ENCODE assay signal across 12 cellular contexts in genomic region chr7:100627238-100627549, GRCh38. TPM values are rescaled to one million over a fixed set of nuclear protein-coding genes. Genes with fewer than 3 reads are reported as not detected.
DNase-seq lines count a peak whose midpoint lies in the region; ATAC-seq, FAIRE-seq and TF ChIP-seq lines count a peak whose summit lies in the region.
"Had no signal": no experiment of that assay in that cellular context is flagged by ENCODE, and none has a peak within 500 bp of the region (broad histone marks: within the 10 kb centered on the region; RNA-seq: fewer than 3 reads in every experiment).

No MANE protein-coding gene starts in this region.

- H3K4me3 ChIP-seq in A549 = no peak overlapping the region
- H3K4me3 ChIP-seq in GM12864 (ENCODE audit: low read depth, low read length) = peak overlapping the region; percentile 49
- H3K4me3 ChIP-seq in ascending aorta = peak overlapping the region in 1 of 2 donors; percentile 58
- peak overlapping the region in 2 of 4 donors; percentile 28 to 46 for H3K4me3 ChIP-seq in transverse colon

- H3K27me3 ChIP-seq in ascending aorta = no peaks in the 10 kb centered on the region
- H3K27me3 ChIP-seq in transverse colon = no peaks in the 10 kb centered on the region
- H3K27me3 ChIP-seq: uterus had no signal

- no peak for TF ChIP-seq RAD21 in A549 (conservative IDR thresholded peaks at IDR 0.05 in 1 of 2, IDR thresholded peaks at IDR 0.05 in 1 of 2)

- H3K4me3 Mint-ChIP-seq in WTC11 = peak overlapping the region; percentile 31; the same call in 1 of the 2 replicates

- FAIRE-seq in A549 (lab: Jason Lieb, UNC) = no peak

- H3K27ac ChIP-seq in A549 (peak overlapping the region in 1 of 2 experiments; percentile 89; a peak in 3 of 6 replicates), ascending aorta (no peak overlapping the region), transverse colon (peak overlapping the region in 2 of 4 donors; percentile 28 to 46)
- H3K27ac ChIP-seq: uterus had no signal

- 0 out of 3 replicates have a peak, but pooled peaks cover 4% of the 10 kb centered on the region for H3K4me1 ChIP-seq in A549
- H3K4me1 ChIP-seq in ascending aorta = peaks cover 3% of the 10 kb centered on the region in 2 donors
- peaks cover 3 to 12% (median 7%) of the 10 kb centered on the region in 4 donors for H3K4me1 ChIP-seq in transverse colon
- H3K4me1 ChIP-seq: uterus had no signal

- intact Hi-C loops in ascending aorta (cut with DNase I) = no loop called here
- intact Hi-C loops in transverse colon (cut with DNase I; ENCODE audit: low total_unique reads) = no loop called here
- intact Hi-C loops in posterior cingulate gyrus (cut with DNase I) = no loop called here

- CTCF ChIA-PET in A549 (lab: Yijun Ruan, JAX) = interaction anchor here (7.9 kb wide), 1 partner anchor 13 kb away, joined by 69 read pairs; the partner anchor contains the start of gene MOSPD3
- CTCF ChIA-PET in WTC11 (lab: Charles Lee) = interaction anchor here (0.5 to 2.6 kb wide), 4 partner anchors 14 to 78 kb away, joined by 3 to 37 read pairs (median 10); partner anchors contain the start of genes MOSPD3 and POP7

- H3K9me3 ChIP-seq in A549 = no peaks in the 10 kb centered on the region
- no peaks in the 10 kb centered on the region for H3K9me3 ChIP-seq in ascending aorta
- no peaks in the 10 kb centered on the region for H3K9me3 ChIP-seq in transverse colon
- H3K9me3 ChIP-seq: uterus had no signal

- no peaks in the 10 kb centered on the region for H3K36me3 Mint-ChIP-seq in WTC11

- ATAC-seq in A549 (no peak), WTC11 (no peak), left lobe of liver (peak; percentile 20)

- H3K27ac Mint-ChIP-seq in WTC11 = no peak overlapping the region

- TF ChIP-seq POLR2A in A549 (IDR thresholded peaks at IDR 0.05; ENCODE audit: low read length) (no peak), transverse colon (IDR thresholded peaks at IDR 0.05) (no peak)

- no peaks in the 10 kb centered on the region for H3K36me3 ChIP-seq in ascending aorta
- no peaks in the 10 kb centered on the region for H3K36me3 ChIP-seq in transverse colon
- H3K36me3 ChIP-seq: uterus had no signal

- no peak for DNase-seq in A549 (ENCODE audit: low read depth in 1 of 2, low spot score in 1 of 2)
- no peak for DNase-seq in GM12864 (ENCODE audit: low read depth)
- no peak for DNase-seq in WTC11 (ENCODE audit: low spot score)
- no peak for DNase-seq in left lobe of liver (ENCODE audit: low spot score)
- no peak for DNase-seq in ascending aorta (ENCODE audit: low spot score in 2 of 2)
- DNase-seq in transverse colon = no peak
- DNase-seq in posterior cingulate gyrus = no peak
- no peak for DNase-seq in retina

- peaks cover 7% of the 10 kb centered on the region for H3K4me1 Mint-ChIP-seq in WTC11

- H3K9me3 Mint-ChIP-seq in WTC11 = no peaks in the 10 kb centered on the region

- 95% methylated on average over 16 of the region's 21 CpGs for WGBS in A549 (ENCODE audit: missing lambda C conversion rate)
- WGBS in transverse colon (ENCODE audit: low coverage in 1 of 2), 2 donors = 92 to 95% methylated on average over 10 to 20 of the region's 21 CpGs

- TF ChIP-seq EP300 in A549 (IDR thresholded peaks at IDR 0.05) (no peak), transverse colon (IDR thresholded peaks at IDR 0.05; ENCODE audit: low read depth) (no peak)

- in situ Hi-C loops in transverse colon (cut with MboI; ENCODE audit: low pct_ligation_motif_present in 1 of 4, low pct_unique_long_range_greater_than_20kb in 1 of 4, low sequenced_read_pairs in 3 of 4) = no loop called here

- no peak for TF ChIP-seq CTCF in A549 (IDR thresholded peaks at IDR 0.05)
- no peak for TF ChIP-seq CTCF in GM12864 (IDR thresholded peaks at IDR 0.05; ENCODE audit: low read depth, low read length, missing control alignments)
- no peak for TF ChIP-seq CTCF in WTC11 (IDR thresholded peaks at IDR 0.05)
- no peak for TF ChIP-seq CTCF in ascending aorta (IDR thresholded peaks at IDR 0.05)
- TF ChIP-seq CTCF in transverse colon (IDR thresholded peaks at IDR 0.05) = no peak

- peak overlapping the region; percentile 90; the same call in 2 of the 3 replicates for H3K4me2 ChIP-seq in A549

- H3K27me3 Mint-ChIP-seq in WTC11 (ENCODE audit: low read depth) = peaks cover 27% of the 10 kb centered on the region

- POLR2A ChIA-PET in A549 (lab: Yijun Ruan, JAX) (interaction anchor here (0.6 to 2.2 kb wide), 4 partner anchors 10 to 198 kb away, joined by 3 to 10 read pairs (median 4); partner anchors contain the start of genes MOSPD3 and ZCWPW1), WTC11 (lab: Charles Lee) (no interaction called here)

TF ChIP-seq in A549, 52 proteins besides CTCF, POLR2A, EP300 and RAD21:
- TF ChIP-seq CHD2 (IDR thresholded peaks at IDR 0.05; ENCODE audit: low read length, partially characterized antibody) (no peak), NR3C1 (IDR thresholded peaks at IDR 0.05) (no peak), FOXS1 (CRISPR knock-in tag; IDR thresholded peaks at IDR 0.05) (no peak)

TF ChIP-seq in WTC11, 78 proteins besides CTCF, POLR2A, EP300 and RAD21 (continues in another document):
- TF ChIP-seq NR2C2 (CRISPR knock-in tag; IDR thresholded peaks at IDR 0.05) = no peak
- TF ChIP-seq FOXK1 (CRISPR knock-in tag; IDR thresholded peaks at IDR 0.05) = no peak
- no peak for TF ChIP-seq ZNF671 (CRISPR knock-in tag; IDR thresholded peaks at IDR 0.05)
- no peak for TF ChIP-seq HMGXB4 (CRISPR knock-in tag; IDR thresholded peaks at IDR 0.05)
- TF ChIP-seq MLX (CRISPR knock-in tag; IDR thresholded peaks at IDR 0.05) = no peak

RNA-seq across cellular contexts. Expression of gene TFR2, which starts 14.2 kb away (rescaled TPM):
- polyA plus RNA-seq in A549 (2011; rRNA removed) = 1.1 and 1.3 TPM in 2 replicates
- polyA plus RNA-seq in A549 (2012; cell fraction: cytosol; rRNA removed) = 2.3 and 3.0 TPM in 2 replicates
- polyA plus RNA-seq in A549 (2012; cell fraction: nucleus; rRNA removed) = 7.6 and 9.0 TPM in 2 replicates
- 2.5 to 3.1 TPM (median 3.0 TPM) in 3 replicates for polyA plus RNA-seq in A549 (2017; fragmentation: RNase III; extraction: RNeasy Plus Mini Kit Qiagen cat#74134 plus additional on column Dnase treatment)
- polyA minus RNA-seq in A549 (2011; rRNA and poly(A)+ RNA removed) = 0.92 and 1.1 TPM in 2 replicates
- total RNA-seq in WTC11 (2021) = 5.7 to 7.1 TPM (median 5.8 TPM) in 3 replicates
- 689 TPM for total RNA-seq in left lobe of liver
- not detected for total RNA-seq in ascending aorta
- total RNA-seq in transverse colon = under 1 TPM in 3 of 4 donors, not detected in 1; 0.60 to 0.68 (median 0.64) TPM

RNA-seq across cellular contexts. Expression of gene MOSPD3, which starts 14.9 kb away (rescaled TPM):
- polyA plus RNA-seq in A549 (2011; rRNA removed) (4.6 and 6.1 TPM in 2 replicates), A549 (2017; fragmentation: RNase III; extraction: RNeasy Plus Mini Kit Qiagen cat#74134 plus additional on column Dnase treatment) (10.0 to 15.2 TPM (median 14.8 TPM) in 3 replicates)
- 17.0 and 22.0 TPM in 2 replicates for polyA plus RNA-seq in A549 (2012; cell fraction: cytosol; rRNA removed)
- 20.5 and 20.8 TPM in 2 replicates for polyA plus RNA-seq in A549 (2012; cell fraction: nucleus; rRNA removed)
- 1.9 and 3.3 TPM in 2 replicates for polyA minus RNA-seq in A549 (2011; rRNA and poly(A)+ RNA removed)
- total RNA-seq in WTC11 (2021) (21.9 to 22.4 TPM (median 22.0 TPM) in 3 replicates), left lobe of liver (20.3 TPM), ascending aorta (11.0 TPM), transverse colon (10 to 100 TPM; 13.5 to 39.6 (median 18.4) TPM)

RNA-seq across cellular contexts. Expression of gene PCOLCE, which starts 25.0 kb away (rescaled TPM):
- polyA plus RNA-seq in A549 (2011; rRNA removed) = 1.2 and 1.7 TPM in 2 replicates
- 1.9 and 2.3 TPM in 2 replicates for polyA plus RNA-seq in A549 (2012; cell fraction: cytosol; rRNA removed)
- 10.3 and 11.4 TPM in 2 replicates for polyA plus RNA-seq in A549 (2012; cell fraction: nucleus; rRNA removed)
- 5.5 to 9.2 TPM (median 8.2 TPM) in 3 replicates for polyA plus RNA-seq in A549 (2017; fragmentation: RNase III; extraction: RNeasy Plus Mini Kit Qiagen cat#74134 plus additional on column Dnase treatment)
- 0.91 and 1.3 TPM in 2 replicates for polyA minus RNA-seq in A549 (2011; rRNA and poly(A)+ RNA removed)
- total RNA-seq in WTC11 (2021) = 53.5 to 74.8 TPM (median 70.4 TPM) in 3 replicates
- 71.8 TPM for total RNA-seq in left lobe of liver
- total RNA-seq in ascending aorta = 124 TPM
- total RNA-seq in transverse colon = 10 to 100 TPM in 2 of 4 donors, 1 to 10 TPM in 2; 5.6 to 46.2 (median 11.7) TPM

RNA-seq across cellular contexts. Expression of gene ACTL6B, which starts 29.1 kb away (rescaled TPM):
- polyA plus RNA-seq in A549 (2011; rRNA removed) (not detected in 2 replicates), A549 (2017; fragmentation: RNase III; extraction: RNeasy Plus Mini Kit Qiagen cat#74134 plus additional on column Dnase treatment) (not detected in 3 replicates)
- polyA plus RNA-seq in A549 (2012; cell fraction: cytosol; rRNA removed) = not detected in 2 replicates
- not detected in 2 replicates for polyA plus RNA-seq in A549 (2012; cell fraction: nucleus; rRNA removed)
- polyA minus RNA-seq in A549 (2011; rRNA and poly(A)+ RNA removed) = not detected in 2 replicates
- total RNA-seq in WTC11 (2021) (0.96 to 1.3 TPM (median 0.99 TPM) in 3 replicates), left lobe of liver (not detected), ascending aorta (not detected), transverse colon (not detected)
- total RNA-seq: lower leg skin, NCI-H460, pulmonary artery endothelial cell, uterus had no signal

RNA-seq across cellular contexts. Expression of gene FBXO24, which starts 41.1 kb away (rescaled TPM):
- polyA plus RNA-seq in A549 (2011; rRNA removed) (0.36 and 0.52 TPM in 2 replicates), A549 (2017; fragmentation: RNase III; extraction: RNeasy Plus Mini Kit Qiagen cat#74134 plus additional on column Dnase treatment) (0.13 to 0.37 TPM (median 0.19 TPM) in 3 replicates)
- 0.57 and 0.65 TPM in 2 replicates for polyA plus RNA-seq in A549 (2012; cell fraction: cytosol; rRNA removed)
- 1.1 and 1.4 TPM in 2 replicates for polyA plus RNA-seq in A549 (2012; cell fraction: nucleus; rRNA removed)
- 1.2 and 1.8 TPM in 2 replicates for polyA minus RNA-seq in A549 (2011; rRNA and poly(A)+ RNA removed)
- total RNA-seq in WTC11 (2021) (0.70 to 1.3 TPM (median 0.94 TPM) in 3 replicates), left lobe of liver (1.0 TPM), ascending aorta (not detected), transverse colon (under 1 TPM in 2 of 4 donors, not detected in 2; 0.14 to 0.79 TPM)

Comparison
In these comparisons a context has a peak if more than half of its experiments do, and no peak if none do; other contexts are left out.
1. RNA of gene TFR2, which starts 14.2 kb away (total RNA-seq): 689 TPM in left lobe of liver (single experiment); 5.7 to 7.1 TPM in WTC11, 0.60 to 0.68 TPM in transverse colon and not detected in ascending aorta (single experiment); every median in the first group is over 10 times any median in the second.